In genomic region chrX:41116948-41117347, GRCh38 we compare ENCODE assay signal across 8 cellular contexts. TPM values are rescaled to one million over a fixed set of nuclear protein-coding genes. Genes with fewer than 3 reads are reported as not detected.
DNase-seq lines count a peak whose midpoint lies in the region; ATAC-seq and TF ChIP-seq lines count a peak whose summit lies in the region.

No MANE protein-coding gene starts in this region.

- POLR2A ChIA-PET in CD8-positive, alpha-beta memory T cell (lab: Charles Lee): interaction anchor here (0.6 to 2.1 kb wide), 2 partner anchors 19 to 31 kb away, joined by 4 to 20 read pairs; partner anchors contain the start of gene USP9X

- no peak overlapping the region for H3K4me2 ChIP-seq in neural progenitor cell

- H3K9me3 Mint-ChIP-seq in CD8-positive, alpha-beta memory T cell: no peaks in the 10 kb centered on the region
- no peaks in the 10 kb centered on the region for H3K9me3 Mint-ChIP-seq in chondrocyte (ENCODE audit: low read depth)
- peaks cover 15% of the 10 kb centered on the region for H3K9me3 Mint-ChIP-seq in neural progenitor cell

- peak in 2 of 5 donors; percentile 26 to 46 for DNase-seq in CD8-positive, alpha-beta memory T cell
- DNase-seq in chondrocyte (ENCODE audit: low spot score) (no peak), sigmoid colon (no peak), neural progenitor cell (ENCODE audit: low spot score) (no peak), thyroid gland (no peak), transverse colon (no peak)

- no peak overlapping the region for H2AFZ ChIP-seq in neural progenitor cell (replicated peaks)

- H3K79me2 ChIP-seq in neural progenitor cell (ENCODE audit: low read depth): peaks cover 100% of the 10 kb centered on the region

- no peak overlapping the region for H3K27ac ChIP-seq in CD8-positive, alpha-beta memory T cell (ENCODE audit: low read depth, low read length)
- H3K27ac ChIP-seq in sigmoid colon: no peak overlapping the region
- H3K27ac ChIP-seq in neural progenitor cell: no peak overlapping the region
- H3K27ac ChIP-seq in thyroid gland: no peak overlapping the region
- peak overlapping the region in 1 of 4 donors; percentile 19 for H3K27ac ChIP-seq in transverse colon

- H3K27me3 ChIP-seq in CD8-positive, alpha-beta memory T cell (ENCODE audit: insufficient read depth, low read length, poor library complexity, severe bottlenecking): no peaks in the 10 kb centered on the region
- H3K27me3 ChIP-seq in sigmoid colon (no peaks in the 10 kb centered on the region), neural progenitor cell (no peaks in the 10 kb centered on the region), thyroid gland (no peaks in the 10 kb centered on the region), transverse colon (no peaks in the 10 kb centered on the region)

- no peak for TF ChIP-seq POLR2A in sigmoid colon (IDR thresholded peaks at IDR 0.05)
- TF ChIP-seq POLR2A in thyroid gland (IDR thresholded peaks at IDR 0.05): no peak
- TF ChIP-seq POLR2A in transverse colon (IDR thresholded peaks at IDR 0.05): no peak

- H4K20me1 ChIP-seq in neural progenitor cell (ENCODE audit: low read depth): peaks cover 65% of the 10 kb centered on the region

- H3K9ac ChIP-seq in neural progenitor cell: no peak overlapping the region

- H3K27ac Mint-ChIP-seq in CD8-positive, alpha-beta memory T cell: peak overlapping the region; percentile 32 to 93 (median 64)
- H3K27ac Mint-ChIP-seq in chondrocyte (ENCODE audit: unreplicated experiment) (peak overlapping the region; percentile 43), neural progenitor cell (no peak overlapping the region)

- H3K36me3 Mint-ChIP-seq in CD8-positive, alpha-beta memory T cell: peaks cover 0 to 3% (median 0%) of the 10 kb centered on the region in 3 donors
- H3K36me3 Mint-ChIP-seq in chondrocyte (ENCODE audit: low read depth) (no peaks in the 10 kb centered on the region), neural progenitor cell (peaks cover 6% of the 10 kb centered on the region)

- TF ChIP-seq EP300 in sigmoid colon (IDR thresholded peaks at IDR 0.05) (no peak), transverse colon (IDR thresholded peaks at IDR 0.05; ENCODE audit: low read depth) (no peak)

- H3K4me3 Mint-ChIP-seq in CD8-positive, alpha-beta memory T cell: peak overlapping the region; percentile 43 to 78 (median 61)
- peak overlapping the region; percentile 1 for H3K4me3 Mint-ChIP-seq in chondrocyte (ENCODE audit: unreplicated experiment)
- no peak overlapping the region for H3K4me3 Mint-ChIP-seq in neural progenitor cell

- H3F3A ChIP-seq in neural progenitor cell (ENCODE audit: low read depth): peaks cover 20% of the 10 kb centered on the region

- ATAC-seq in GM19455 (IDR thresholded peaks at IDR 0.05; ENCODE audit: unreplicated experiment): peak; percentile 78
- ATAC-seq in HG03439 (IDR thresholded peaks at IDR 0.05; ENCODE audit: unreplicated experiment): peak; percentile 52

- peaks cover 61 to 80% (median 70%) of the 10 kb centered on the region in 3 donors for H3K4me1 Mint-ChIP-seq in CD8-positive, alpha-beta memory T cell
- H3K4me1 Mint-ChIP-seq in chondrocyte (ENCODE audit: low read depth) (peaks cover 56% of the 10 kb centered on the region), neural progenitor cell (peaks cover 9% of the 10 kb centered on the region)

- no peak overlapping the region for H3K4me3 ChIP-seq in CD8-positive, alpha-beta memory T cell (ENCODE audit: low read length)
- H3K4me3 ChIP-seq in sigmoid colon (no peak overlapping the region), neural progenitor cell (no peak overlapping the region), thyroid gland (replicated peaks in 1 of 3) (no peak overlapping the region), transverse colon (no peak overlapping the region)

- in situ Hi-C loops in transverse colon (cut with MboI; ENCODE audit: low pct_ligation_motif_present in 1 of 4, low pct_unique_long_range_greater_than_20kb in 1 of 4, low sequenced_read_pairs in 3 of 4): loop anchor here in 3 of 4 donors (10.0 to 25.0 kb wide), 3 partner anchors 230 to 455 kb away; no protein-coding TSS in a partner anchor

- 6 to 12% methylated on average over 4 of the region's 4 CpGs for WGBS in sigmoid colon, 2 donors
- WGBS in thyroid gland, 2 donors: 13 to 30% methylated on average over 4 of the region's 4 CpGs
- WGBS in transverse colon (ENCODE audit: low coverage in 1 of 2), 2 donors: 8 to 40% methylated on average over 3 to 4 of the region's 4 CpGs

- CTCF ChIA-PET in CD8-positive, alpha-beta memory T cell (lab: Charles Lee): interaction anchor here (0.9 to 1.3 kb wide), 3 partner anchors 9 to 239 kb away, joined by 3 to 5 read pairs (median 4); no protein-coding TSS in a partner anchor

- H3K36me3 ChIP-seq in CD8-positive, alpha-beta memory T cell (ENCODE audit: insufficient read depth, low read length): no peaks in the 10 kb centered on the region
- H3K36me3 ChIP-seq in sigmoid colon: no peaks in the 10 kb centered on the region
- no peaks in the 10 kb centered on the region for H3K36me3 ChIP-seq in neural progenitor cell
- no peaks in the 10 kb centered on the region for H3K36me3 ChIP-seq in thyroid gland
- H3K36me3 ChIP-seq in transverse colon: no peaks in the 10 kb centered on the region

- TF ChIP-seq CTCF in chondrocyte (IDR thresholded peaks at IDR 0.05): no peak
- no peak for TF ChIP-seq CTCF in sigmoid colon (IDR thresholded peaks at IDR 0.05)
- no peak for TF ChIP-seq CTCF in neural progenitor cell (IDR thresholded peaks at IDR 0.05)
- TF ChIP-seq CTCF in thyroid gland (IDR thresholded peaks at IDR 0.05): no peak
- no peak for TF ChIP-seq CTCF in transverse colon (IDR thresholded peaks at IDR 0.05)

- intact Hi-C loops in sigmoid colon (cut with DNase I): loop anchor here (2.0 to 10.0 kb wide), 4 partner anchors 172 to 466 kb away; no protein-coding TSS in a partner anchor
- intact Hi-C loops in thyroid gland (cut with DNase I): loop anchor here (10.0 kb wide), 1 partner anchor 462 kb away; no protein-coding TSS in a partner anchor
- intact Hi-C loops in transverse colon (cut with DNase I; ENCODE audit: low total_unique reads): no loop called here

- peaks cover 36% of the 10 kb centered on the region for H3K4me1 ChIP-seq in CD8-positive, alpha-beta memory T cell (ENCODE audit: insufficient read depth, low read length)
- H3K4me1 ChIP-seq in sigmoid colon (peaks cover 0 to 41% (median 12%) of the 10 kb centered on the region in 4 donors), neural progenitor cell (peaks cover 10% of the 10 kb centered on the region), thyroid gland (peaks cover 5 to 11% of the 10 kb centered on the region in 2 donors), transverse colon (peaks cover 0 to 29% (median 4%) of the 10 kb centered on the region in 4 donors)

- no peaks in the 10 kb centered on the region for H3K9me3 ChIP-seq in CD8-positive, alpha-beta memory T cell (ENCODE audit: low read length)
- H3K9me3 ChIP-seq in sigmoid colon (no peaks in the 10 kb centered on the region), neural progenitor cell (ENCODE audit: low read depth) (no peaks in the 10 kb centered on the region), thyroid gland (no peaks in the 10 kb centered on the region), transverse colon (no peaks in the 10 kb centered on the region)

- H3K27me3 Mint-ChIP-seq in CD8-positive, alpha-beta memory T cell: no peaks in the 10 kb centered on the region
- no peaks in the 10 kb centered on the region for H3K27me3 Mint-ChIP-seq in chondrocyte (ENCODE audit: low read depth)
- H3K27me3 Mint-ChIP-seq in neural progenitor cell (ENCODE audit: insufficient read depth, low read depth): peaks cover 4% of the 10 kb centered on the region

RNA-seq across cellular contexts. Expression of gene USP9X, which starts 31.7 kb away (rescaled TPM):
- 10 to 100 TPM; 53.7 to 54.5 TPM for total RNA-seq in CD8-positive, alpha-beta memory T cell
- polyA plus RNA-seq in CD8-positive, alpha-beta memory T cell: 27.1 TPM
- total RNA-seq in chondrocyte (85.9 to 101 TPM (median 86.3 TPM) in 3 replicates), sigmoid colon (10 to 100 TPM; 64.3 to 84.5 (median 73.6) TPM), neural progenitor cell (ENCODE audit: low replicate concordance) (92.5 and 115 TPM in 2 replicates), thyroid gland (100 to 1,000 TPM; 101 to 138 (median 106) TPM), transverse colon (100 to 1,000 TPM in 2 of 4 donors, 10 to 100 TPM in 2; 54.9 to 154 (median 98.0) TPM)
- polyA plus RNA-seq in sigmoid colon: 10 to 100 TPM in 2 of 3 donors, 1 to 10 TPM in 1; 9.6 to 18.7 (median 12.0) TPM
